In the genomic region with DNA sequence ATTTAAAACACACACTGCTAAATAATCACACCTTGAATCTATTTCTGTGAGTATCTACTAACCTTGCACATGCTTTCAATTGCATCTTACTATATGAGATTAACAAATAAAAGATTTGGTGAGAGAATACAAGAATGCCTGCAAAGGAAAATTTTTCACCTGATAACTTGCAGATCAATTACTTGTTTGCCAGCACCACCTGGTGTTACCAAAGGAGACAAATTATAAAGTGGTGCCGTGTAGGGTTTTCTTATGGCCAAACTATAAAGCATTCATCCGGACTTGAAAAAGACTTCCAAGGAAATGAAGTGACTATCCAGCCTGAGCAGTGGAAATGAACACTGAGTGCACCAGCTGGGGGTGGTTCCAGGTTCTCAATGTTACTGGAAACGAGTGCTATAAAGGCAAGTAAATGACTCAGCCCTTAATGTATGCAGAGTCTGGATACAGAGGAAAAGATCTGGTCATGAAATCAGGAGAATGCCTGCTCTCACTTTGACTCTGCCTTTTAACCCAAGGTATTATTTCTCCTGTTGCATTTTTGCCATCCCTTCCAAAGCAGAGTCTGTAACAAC, we compare ENCODE assay signal across 1 cellular context.
TF ChIP-seq lines count a peak whose summit lies in the region.

No MANE protein-coding gene starts in this region.

TF ChIP-seq in H1, 55 proteins besides CTCF, POLR2A, EP300 and RAD21 (continued from another document):
- TF ChIP-seq, protein P1, sequence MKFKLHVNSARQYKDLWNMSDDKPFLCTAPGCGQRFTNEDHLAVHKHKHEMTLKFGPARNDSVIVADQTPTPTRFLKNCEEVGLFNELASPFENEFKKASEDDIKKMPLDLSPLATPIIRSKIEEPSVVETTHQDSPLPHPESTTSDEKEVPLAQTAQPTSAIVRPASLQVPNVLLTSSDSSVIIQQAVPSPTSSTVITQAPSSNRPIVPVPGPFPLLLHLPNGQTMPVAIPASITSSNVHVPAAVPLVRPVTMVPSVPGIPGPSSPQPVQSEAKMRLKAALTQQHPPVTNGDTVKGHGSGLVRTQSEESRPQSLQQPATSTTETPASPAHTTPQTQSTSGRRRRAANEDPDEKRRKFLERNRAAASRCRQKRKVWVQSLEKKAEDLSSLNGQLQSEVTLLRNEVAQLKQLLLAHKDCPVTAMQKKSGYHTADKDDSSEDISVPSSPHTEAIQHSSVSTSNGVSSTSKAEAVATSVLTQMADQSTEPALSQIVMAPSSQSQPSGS (IDR thresholded peaks at IDR 0.05; ENCODE audit: low read length): no peak
- TF ChIP-seq, protein P2, sequence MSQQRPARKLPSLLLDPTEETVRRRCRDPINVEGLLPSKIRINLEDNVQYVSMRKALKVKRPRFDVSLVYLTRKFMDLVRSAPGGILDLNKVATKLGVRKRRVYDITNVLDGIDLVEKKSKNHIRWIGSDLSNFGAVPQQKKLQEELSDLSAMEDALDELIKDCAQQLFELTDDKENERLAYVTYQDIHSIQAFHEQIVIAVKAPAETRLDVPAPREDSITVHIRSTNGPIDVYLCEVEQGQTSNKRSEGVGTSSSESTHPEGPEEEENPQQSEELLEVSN (IDR thresholded peaks at IDR 0.05): no peak
